29 cellular contexts compared by ENCODE assay signal in genomic region chr7:83362786-83363185, GRCh38.
"Had no signal": no experiment of that assay in that cellular context is flagged by ENCODE, and none has a peak within 500 bp of the region (broad histone marks: within the 10 kb centered on the region; RNA-seq: fewer than 3 reads in every experiment).

No MANE protein-coding gene starts in this region.

- FAIRE-seq: endometrium, frontal cortex, small intestine, TTC549 had no signal

- H3K27ac ChIP-seq: lower lobe of right lung, right lobe of liver, stomach, suprapubic skin, transverse colon had no signal

- ATAC-seq: activated CD8-positive, alpha-beta T cell treated with anti-CD3 and anti-CD28 coated beads, Interleukin-2, amount 10 ng/mL, durations not matched to agents 7 days and 5 days; activated naive CD4-positive, alpha-beta T cell treated with anti-CD3 and anti-CD28 coated beads, Interleukin-2, amount 50 U/mL, for 72 hours; lower lobe of right lung; right lobe of liver; stimulated activated effector memory CD8-positive, alpha-beta T cell treated with anti-CD3 and anti-CD28 coated beads, Interleukin-12 subunit alpha, Interleukin-12 subunit beta, amount 100 ng/mL, for 72 hours; T-cell had no signal

- H3K4me1 Mint-ChIP-seq: naive B cell; neural crest cell; stimulated activated effector memory CD8-positive, alpha-beta T cell treated with anti-CD3 and anti-CD28 coated beads, Interleukin-12 subunit alpha, Interleukin-12 subunit beta, amount 100 ng/mL, for 72 hours; T-cell had no signal

- H3K36me3 Mint-ChIP-seq: activated naive CD4-positive, alpha-beta T cell treated with anti-CD3 and anti-CD28 coated beads, Interleukin-2, amount 50 U/mL, for 72 hours; naive B cell; stimulated activated effector memory CD8-positive, alpha-beta T cell treated with anti-CD3 and anti-CD28 coated beads, Interleukin-12 subunit alpha, Interleukin-12 subunit beta, amount 100 ng/mL, for 72 hours; T-cell had no signal

- H3K4me3 ChIP-seq: lower lobe of right lung, right lobe of liver, stomach, suprapubic skin, transverse colon had no signal

- H3K4me3 Mint-ChIP-seq: activated CD8-positive, alpha-beta T cell treated with anti-CD3 and anti-CD28 coated beads, Interleukin-2, amount 10 ng/mL, durations not matched to agents 7 days and 5 days; dendritic cell treated with granulocyte-macrophage colony-stimulating factor and Interleukin-4, amounts not matched to agents 40 ng/mL and 50 ng/mL, for 4 days; naive B cell; neural crest cell; stimulated activated effector memory CD8-positive, alpha-beta T cell treated with anti-CD3 and anti-CD28 coated beads, Interleukin-12 subunit alpha, Interleukin-12 subunit beta, amount 100 ng/mL, for 72 hours; T-cell; T-helper 2 cell treated with Interferon-gamma antibody and Interleukin-4, amounts not matched to agents 5 μg/mL and 100 μg/mL, for 36 hours had no signal

- H3K36me3 ChIP-seq: lower lobe of right lung, right lobe of liver, stomach, suprapubic skin, transverse colon had no signal

- H3K27me3 ChIP-seq: right lobe of liver, stomach, suprapubic skin, transverse colon had no signal

- H3K9me3 ChIP-seq: lower lobe of right lung, right lobe of liver, stomach, suprapubic skin, transverse colon had no signal

- H3K4me1 ChIP-seq: lower lobe of right lung, right lobe of liver, stomach, suprapubic skin, transverse colon had no signal

- H3K9me3 Mint-ChIP-seq: neural crest cell; T-helper 2 cell treated with Interferon-gamma antibody and Interleukin-4, amounts not matched to agents 5 μg/mL and 100 μg/mL, for 36 hours had no signal

- H3K27ac Mint-ChIP-seq: activated CD8-positive, alpha-beta T cell treated with anti-CD3 and anti-CD28 coated beads, Interleukin-2, amount 10 ng/mL, durations not matched to agents 7 days and 5 days; activated naive CD4-positive, alpha-beta T cell treated with anti-CD3 and anti-CD28 coated beads, Interleukin-2, amount 50 U/mL, for 72 hours; dendritic cell treated with granulocyte-macrophage colony-stimulating factor and Interleukin-4, amounts not matched to agents 40 ng/mL and 50 ng/mL, for 4 days; naive B cell; stimulated activated effector memory CD8-positive, alpha-beta T cell treated with anti-CD3 and anti-CD28 coated beads, Interleukin-12 subunit alpha, Interleukin-12 subunit beta, amount 100 ng/mL, for 72 hours; T-cell; T-helper 2 cell treated with Interferon-gamma antibody and Interleukin-4, amounts not matched to agents 5 μg/mL and 100 μg/mL, for 36 hours had no signal

- H3K27me3 Mint-ChIP-seq: dendritic cell treated with granulocyte-macrophage colony-stimulating factor and Interleukin-4, amounts not matched to agents 40 ng/mL and 50 ng/mL, for 4 days; naive B cell; T-cell had no signal

- DNase-seq: activated CD4-positive, alpha-beta T cell treated with anti-CD3 and anti-CD28 coated beads for 1 hour; activated CD4-positive, alpha-beta T cell treated with anti-CD3 and anti-CD28 coated beads, Interleukin-2, amount 50 U/mL, for 1 hour; activated CD8-positive, alpha-beta T cell treated with anti-CD3 and anti-CD28 coated beads, Interleukin-2, amount 10 ng/mL, durations not matched to agents 7 days and 5 days; cerebellar nuclear complex; effector CD4-positive, alpha-beta T cell; erythroblast; glutamatergic neuron; hypothalamus; islet precursor cell; left cardiac atrium; lower lobe of right lung; mesendoderm; naive B cell; occipital lobe; right lobe of liver; small intestine; stimulated activated CD4-positive, alpha-beta T cell treated with anti-CD3 and anti-CD28 coated beads, Interleukin-2, amount 100 ng/mL, for 24 hours; stomach; T-cell; transverse colon had no signal
